2 cellular contexts compared by ENCODE assay signal in genomic region chr20:34292496-34292895, GRCh38.
A peak's percentile ranks its signal among the peaks of the same experiment; 100 is the strongest.
TF ChIP-seq lines count a peak whose summit lies in the region.

No MANE protein-coding gene starts in this region.

TF ChIP-seq in IMR-90, 13 proteins besides CTCF, POLR2A, EP300 and RAD21:
- TF ChIP-seq SMC3 (IDR thresholded peaks at IDR 0.05; ENCODE audit: low read depth, low read length) = no peak
- TF ChIP-seq NFE2L2 (IDR thresholded peaks at IDR 0.05; ENCODE audit: low read depth, low read length) = no peak
- no peak for TF ChIP-seq BHLHE40 (IDR thresholded peaks at IDR 0.05; ENCODE audit: low read depth, low read length)
- TF ChIP-seq RCOR1 (IDR thresholded peaks at IDR 0.05; ENCODE audit: insufficient replicate concordance, low read length) = no peak
- no peak for TF ChIP-seq CHD1 (IDR thresholded peaks at IDR 0.05; ENCODE audit: low read depth, low read length)

TF ChIP-seq in K562, 482 proteins besides CTCF, POLR2A, EP300 and RAD21:
- TF ChIP-seq E2F6 (IDR thresholded peaks at IDR 0.05; ENCODE audit: borderline replicate concordance in 1 of 2, extremely low read depth in 1 of 2, insufficient read depth in 1 of 2, insufficient read length in 1 of 2, low read depth in 1 of 2, low read length in 1 of 2, poor library complexity in 1 of 2, severe bottlenecking in 1 of 2) = no peak
- TF ChIP-seq ZNF589 (CRISPR knock-in tag; IDR thresholded peaks at IDR 0.05; ENCODE audit: low read depth) = no peak
- no peak for TF ChIP-seq HDAC2 (IDR thresholded peaks at IDR 0.05)
- no peak for TF ChIP-seq CREBBP (IDR thresholded peaks at IDR 0.05; ENCODE audit: low read depth, low read length)
- TF ChIP-seq KLF6 (CRISPR knock-in tag; IDR thresholded peaks at IDR 0.05; ENCODE audit: borderline replicate concordance) = no peak
- TF ChIP-seq DPF2 (IDR thresholded peaks at IDR 0.05) = no peak
- TF ChIP-seq SLC30A9 (CRISPR knock-in tag; IDR thresholded peaks at IDR 0.05) = no peak
- TF ChIP-seq BCOR (IDR thresholded peaks at IDR 0.05) = peak; percentile 42; the same call in 1 of the 2 replicates
- peak; percentile 45 for TF ChIP-seq RBM25 (IDR thresholded peaks at IDR 0.05; ENCODE audit: low read depth, low read length, severe bottlenecking)
- TF ChIP-seq SRSF1 (IDR thresholded peaks at IDR 0.05; ENCODE audit: low read depth, low read length) = no peak
- peak; percentile 42 for TF ChIP-seq ZFP36 (IDR thresholded peaks at IDR 0.05; ENCODE audit: low read depth, low read length, partially characterized antibody)
